Comparison of ENCODE assay signal across 1 cellular context in genomic region chr10:88065384-88066049, GRCh38.
TF ChIP-seq lines count a peak whose summit lies in the region.

No MANE protein-coding gene starts in this region.

TF ChIP-seq in SK-N-SH treated with all-trans-retinoic acid at 6 μM for 48 hours, 23 proteins besides CTCF, POLR2A, EP300 and RAD21 (continued from another document):
- TF ChIP-seq GLIS3 (CRISPR knock-in tag; IDR thresholded peaks at IDR 0.05) (no peak), POU6F1 (CRISPR knock-in tag; IDR thresholded peaks at IDR 0.05; ENCODE audit: borderline replicate concordance, low read depth) (no peak), TCF4 (CRISPR knock-in tag; IDR thresholded peaks at IDR 0.05; ENCODE audit: borderline replicate concordance) (no peak), ARNTL (CRISPR knock-in tag; IDR thresholded peaks at IDR 0.05; ENCODE audit: borderline replicate concordance, low read depth) (no peak), BACH2 (CRISPR knock-in tag; IDR thresholded peaks at IDR 0.05; ENCODE audit: borderline replicate concordance) (no peak), CSRNP3 (CRISPR knock-in tag; IDR thresholded peaks at IDR 0.05) (no peak), TOX (CRISPR knock-in tag; IDR thresholded peaks at IDR 0.05; ENCODE audit: borderline replicate concordance) (no peak), PPARA (CRISPR knock-in tag; IDR thresholded peaks at IDR 0.05; ENCODE audit: borderline replicate concordance) (no peak), PATZ1 (CRISPR knock-in tag; IDR thresholded peaks at IDR 0.05; ENCODE audit: borderline replicate concordance) (no peak)
